Comparison of ENCODE assay signal across 11 cellular contexts in the genomic region with DNA sequence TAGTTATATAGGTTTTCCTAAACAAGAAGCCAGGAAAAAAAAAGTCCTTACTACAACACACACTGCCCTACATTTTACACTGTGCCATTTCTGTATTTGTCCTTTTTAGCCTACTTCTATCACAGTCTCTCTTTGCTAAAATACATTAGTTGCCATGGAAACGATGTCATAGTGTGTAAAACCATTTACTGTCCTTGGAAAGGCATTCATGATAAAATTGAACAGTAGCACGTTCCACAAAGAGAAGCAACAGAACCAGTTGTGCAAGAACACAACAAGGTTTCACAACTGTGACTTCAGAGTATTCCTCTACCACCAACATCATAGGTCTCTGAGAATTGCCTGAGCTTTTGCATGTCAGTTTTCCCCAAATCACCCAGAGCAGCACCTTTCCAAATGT. TPM values are rescaled to one million over a fixed set of nuclear protein-coding genes. Genes with fewer than 3 reads are reported as not detected.
DNase-seq lines count a peak whose midpoint lies in the region; ATAC-seq and TF ChIP-seq lines count a peak whose summit lies in the region.
"Had no signal": no experiment of that assay in that cellular context is flagged by ENCODE, and none has a peak within 500 bp of the region (broad histone marks: within the 10 kb centered on the region; RNA-seq: fewer than 3 reads in every experiment).

No MANE protein-coding gene starts in this region.

- no peaks in the 10 kb centered on the region for H3K36me3 ChIP-seq in A673 (ENCODE audit: insufficient read depth, low read length, poor library complexity, severe bottlenecking)
- H3K36me3 ChIP-seq: ascending aorta had no signal

- no peak overlapping the region for H3K27ac Mint-ChIP-seq in CD4-positive, alpha-beta T cell
- H3K27ac Mint-ChIP-seq in T-cell: peak overlapping the region; percentile 78 to 79

- peaks cover 89% of the 10 kb centered on the region for H3K4me1 Mint-ChIP-seq in CD4-positive, alpha-beta T cell (ENCODE audit: low read depth)
- H3K4me1 Mint-ChIP-seq in T-cell: peaks cover 87 to 90% (median 87%) of the 10 kb centered on the region in 3 donors

- H3K4me3 ChIP-seq in A673 (ENCODE audit: low read depth, low read length, poor library complexity, severe bottlenecking): no peak overlapping the region
- H3K4me3 ChIP-seq: ascending aorta, lung had no signal

- H3K9me3 Mint-ChIP-seq in CD4-positive, alpha-beta T cell: no peaks in the 10 kb centered on the region
- no peaks in the 10 kb centered on the region for H3K9me3 Mint-ChIP-seq in T-cell

- POLR2A ChIA-PET in A673 (lab: Charles Lee; ENCODE audit: low non-redundant PET) (no interaction called here), T-cell (lab: Charles Lee) (interaction anchor here (0.6 to 1.9 kb wide), 5 partner anchors 8 to 127 kb away, joined by 3 to 5 read pairs (median 5); no protein-coding TSS in a partner anchor)
- POLR2A ChIA-PET in CD4-positive, alpha-beta T cell (lab: Charles Lee): interaction anchor here (1.2 to 1.8 kb wide), 2 partner anchors 11 to 12 kb away, joined by 3 to 5 read pairs; no protein-coding TSS in a partner anchor

- H3K4me3 Mint-ChIP-seq in CD4-positive, alpha-beta T cell: peak overlapping the region; percentile 7
- peak overlapping the region in 1 of 3 donors; percentile 35 for H3K4me3 Mint-ChIP-seq in T-cell

- CTCF ChIA-PET in A673 (lab: Charles Lee) (no interaction called here), T-cell (lab: Charles Lee) (interaction anchor here in 1 of 2 donors (2.0 kb wide), 1 partner anchor 9 kb away, joined by 6 read pairs; no protein-coding TSS in a partner anchor)
- CTCF ChIA-PET in CD4-positive, alpha-beta T cell (lab: Charles Lee): interaction anchor here (1.5 to 1.7 kb wide), 2 partner anchors 32 to 104 kb away, joined by 4 read pairs; no protein-coding TSS in a partner anchor

- peak; percentile 15 for ATAC-seq in CD4-positive, alpha-beta T cell (ENCODE audit: poor library complexity)
- ATAC-seq in T-cell (replicated peaks in 1 of 4) (no peak), HG03280 (IDR thresholded peaks at IDR 0.05; ENCODE audit: unreplicated experiment) (no peak)
- ATAC-seq: esophagus mucosa had no signal

- no peak for TF ChIP-seq CTCF in A673 (conservative IDR thresholded peaks at IDR 0.05; ENCODE audit: low read depth, low read length)
- no peak for TF ChIP-seq CTCF in CD4-positive, alpha-beta T cell (IDR thresholded peaks at IDR 0.05)

- intact Hi-C loops in A673 (cut with micrococcal nuclease; ENCODE audit: unreplicated experiment): no loop called here
- intact Hi-C loops in CD4-positive, alpha-beta T cell (cut with DNase I, micrococcal nuclease): loop anchor here in 1 of 2 experiments (2.0 kb wide), 1 partner anchor 14 kb away; no protein-coding TSS in a partner anchor

- H3K27me3 Mint-ChIP-seq in CD4-positive, alpha-beta T cell: no peaks in the 10 kb centered on the region
- no peaks in the 10 kb centered on the region for H3K27me3 Mint-ChIP-seq in T-cell

- BruUV-seq in A673 (replicated peaks; lab: Mats Ljungman, UMichigan): no TSS peak

- H3K27ac ChIP-seq in A673 (ENCODE audit: low read depth, low read length, poor library complexity, severe bottlenecking): no peak overlapping the region
- no peak overlapping the region for H3K27ac ChIP-seq in CD4-positive, alpha-beta T cell (ENCODE audit: low read depth, low read length)
- H3K27ac ChIP-seq: ascending aorta had no signal

- H3K27me3 ChIP-seq in A673 (replicated peaks; ENCODE audit: insufficient read depth, low read depth, low read length, poor library complexity): no peaks in the 10 kb centered on the region
- H3K27me3 ChIP-seq in CD4-positive, alpha-beta T cell (ENCODE audit: control insufficient read depth, insufficient read depth, low read length): no peaks in the 10 kb centered on the region
- H3K27me3 ChIP-seq: ascending aorta had no signal

- H3K9me3 ChIP-seq in A673 (ENCODE audit: low read depth, low read length, poor library complexity, severe bottlenecking): no peaks in the 10 kb centered on the region
- no peaks in the 10 kb centered on the region for H3K9me3 ChIP-seq in CD4-positive, alpha-beta T cell (ENCODE audit: control insufficient read depth, low read length)
- H3K9me3 ChIP-seq: ascending aorta had no signal

- DNase-seq in A673 (ENCODE audit: low spot score) (peak; percentile 18), T-cell (no peak), fibroblast of the conjunctiva (ENCODE audit: low read depth) (peak; percentile 31), NCI-H2196 (lab: John Stamatoyannopoulos, UW; ENCODE audit: unreplicated experiment) (no peak), SW 1271 (lab: John Stamatoyannopoulos, UW) (no peak), glomerular visceral epithelial cell (ENCODE audit: extremely low spot score) (no peak)
- no peak for DNase-seq in CD4-positive, alpha-beta T cell

- H3K4me1 ChIP-seq in A673 (ENCODE audit: insufficient read depth, low read length, poor library complexity, severe bottlenecking): peaks cover 10% of the 10 kb centered on the region
- H3K4me1 ChIP-seq: ascending aorta had no signal

- H3K36me3 Mint-ChIP-seq in CD4-positive, alpha-beta T cell (ENCODE audit: low read depth): peaks cover 48% of the 10 kb centered on the region
- peaks cover 32% of the 10 kb centered on the region for H3K36me3 Mint-ChIP-seq in T-cell

RNA-seq across cellular contexts. Expression of a gene that starts 20.5 kb away (rescaled TPM):
- total RNA-seq in A673 (2021) (34.3 and 46.7 TPM in 2 replicates), T-cell (100 to 1,000 TPM; 466 to 573 (median 534) TPM)
- total RNA-seq in CD4-positive, alpha-beta T cell: 100 to 1,000 TPM; 419 TPM

Comparison
In these comparisons a context has a peak if more than half of its experiments do, and no peak if none do; other contexts are left out.
1. DNase-seq: peak in A673 (single experiment) and fibroblast of the conjunctiva (single experiment); none in CD4-positive, alpha-beta T cell (0 of 10), T-cell (0 of 34), NCI-H2196 (single experiment), SW 1271 (0 of 2) and glomerular visceral epithelial cell (single experiment).